In the genomic region with DNA sequence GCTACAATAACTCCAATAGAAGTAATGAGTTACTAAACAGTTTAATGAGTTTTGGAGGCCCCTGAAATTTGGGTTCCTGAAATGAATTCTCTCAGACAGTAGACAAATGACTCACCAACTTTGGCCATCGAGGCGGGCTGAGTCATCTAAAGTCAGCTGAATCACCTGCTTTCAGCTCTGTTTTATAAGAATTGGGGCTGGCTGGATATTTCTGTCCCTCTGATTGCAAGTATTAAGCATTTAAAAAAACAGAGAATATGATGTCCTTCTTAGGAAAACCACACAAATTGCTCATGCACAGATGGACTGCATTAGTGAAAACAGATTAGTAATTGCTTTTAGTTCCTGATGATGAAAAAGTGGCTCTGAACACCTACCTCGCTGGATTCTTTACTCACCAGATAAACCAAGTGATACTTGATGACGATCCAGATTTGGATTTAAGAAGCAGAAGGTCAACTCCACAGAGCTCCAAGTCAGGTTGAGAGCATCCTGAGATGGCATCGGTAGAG, we compare ENCODE assay signal across 9 cellular contexts. TPM values are rescaled to one million over a fixed set of nuclear protein-coding genes. Genes with fewer than 3 reads are reported as not detected.
DNase-seq lines count a peak whose midpoint lies in the region; ATAC-seq and TF ChIP-seq lines count a peak whose summit lies in the region.
"Had no signal": no experiment of that assay in that cellular context is flagged by ENCODE, and none has a peak within 500 bp of the region (broad histone marks: within the 10 kb centered on the region; RNA-seq: fewer than 3 reads in every experiment).

No MANE protein-coding gene starts in this region.

- intact Hi-C loops in posterior cingulate gyrus (cut with DNase I) = loop anchor here (10.0 kb wide), 1 partner anchor 652 kb away; no protein-coding TSS in a partner anchor

- peaks cover 50% of the 10 kb centered on the region for H3K4me1 Mint-ChIP-seq in chondrocyte (ENCODE audit: low read depth)

- H3K27me3 Mint-ChIP-seq in chondrocyte (ENCODE audit: low read depth) = no peaks in the 10 kb centered on the region

- peak; percentile 86 for ATAC-seq in HG03108 (IDR thresholded peaks at IDR 0.05; ENCODE audit: unreplicated experiment)

- peaks cover 2% of the 10 kb centered on the region for H3K9me3 Mint-ChIP-seq in chondrocyte (ENCODE audit: low read depth)

- peak overlapping the region; percentile 5 for H3K4me3 Mint-ChIP-seq in chondrocyte (ENCODE audit: unreplicated experiment)
- H3K4me3 Mint-ChIP-seq: B cell had no signal

- DNase-seq in NK-92 treated with Interleukin-12 subunit alpha and Interleukin-12 subunit beta, amount 100 ng/mL, for 24 hours (lab: John Stamatoyannopoulos, UW) = peak; percentile 57
- DNase-seq in NK-92 (lab: John Stamatoyannopoulos, UW; ENCODE audit: unreplicated experiment) (no peak), T1000 (lab: John Stamatoyannopoulos, UW) (peak; percentile 65), chondrocyte (ENCODE audit: low spot score) (no peak), posterior cingulate gyrus (peak in 8 of 10 donors; percentile 16 to 90 (median 58)), NAMALWA (ENCODE audit: low spot score) (no peak), COR-L47 (lab: John Stamatoyannopoulos, UW) (no peak)

- no peak for TF ChIP-seq CTCF in chondrocyte (IDR thresholded peaks at IDR 0.05)

- peak overlapping the region; percentile 93 for H3K27ac Mint-ChIP-seq in chondrocyte (ENCODE audit: unreplicated experiment)
- H3K27ac Mint-ChIP-seq: B cell had no signal

- no peaks in the 10 kb centered on the region for H3K36me3 Mint-ChIP-seq in chondrocyte (ENCODE audit: low read depth)

RNA-seq across cellular contexts. Expression of a gene that starts 59.1 kb away (rescaled TPM):
- total RNA-seq in chondrocyte = 5.2 to 10.9 TPM (median 6.0 TPM) in 3 replicates

Comparison
In these comparisons a context has a peak if more than half of its experiments do, and no peak if none do; other contexts are left out.
1. DNase-seq: peak in NK-92 treated with Interleukin-12 subunit alpha and Interleukin-12 subunit beta, amount 100 ng/mL, for 24 hours (single experiment), T1000 (single experiment) and posterior cingulate gyrus (8 of 10); none in NK-92 (single experiment), chondrocyte (single experiment), NAMALWA (single experiment) and COR-L47 (single experiment).